Comparison of ENCODE assay signal across 16 cellular contexts in the genomic region with DNA sequence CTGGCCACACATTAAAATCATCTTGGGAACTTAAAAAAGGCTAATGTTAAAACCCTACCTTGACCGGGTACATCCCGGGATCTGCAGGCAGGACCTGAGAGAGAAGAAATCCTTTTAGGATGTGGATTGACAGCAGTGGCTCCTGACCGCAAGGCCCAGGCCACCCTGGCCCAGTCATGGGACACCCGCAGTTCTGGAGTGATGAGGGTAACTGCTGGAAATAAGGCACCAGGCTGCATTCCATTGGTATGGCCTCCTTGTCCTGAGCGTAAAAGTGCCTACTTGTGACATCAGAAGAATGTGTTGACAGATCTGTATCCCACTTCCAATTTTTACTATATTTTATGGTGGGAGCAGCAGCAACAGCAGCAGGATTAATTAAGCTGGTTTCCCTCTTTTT.
A peak's percentile ranks its signal among the peaks of the same experiment; 100 is the strongest.
DNase-seq lines count a peak whose midpoint lies in the region; ATAC-seq and TF ChIP-seq lines count a peak whose summit lies in the region.
"Had no signal": no experiment of that assay in that cellular context is flagged by ENCODE, and none has a peak within 500 bp of the region (broad histone marks: within the 10 kb centered on the region; RNA-seq: fewer than 3 reads in every experiment).

No MANE protein-coding gene starts in this region.

- no TSS peak for BruUV-seq in Calu3 (replicated peaks; lab: Mats Ljungman, UMichigan)

- DNase-seq in Calu3, result no peak
- no peak for DNase-seq in RWPE2 (ENCODE audit: low spot score)
- DNase-seq in lower lobe of right lung, result no peak
- no peak for DNase-seq in upper lobe of right lung
- DNase-seq in ascending aorta (ENCODE audit: low spot score in 2 of 2), result no peak
- DNase-seq in activated CD8-positive, alpha-beta memory T cell treated with anti-CD3 and anti-CD28 coated beads, Interleukin-2, amount 50 U/mL, for 4 hours, result no peak
- DNase-seq: ACHN; AML-193; CD4-positive, alpha-beta T cell; DMS79 treated with DMSO at 0.1 percent for 48 hours; GM23248; HCEC 1CT; KG1 had no signal

- peaks cover 46% of the 10 kb centered on the region for H3K4me1 ChIP-seq in RWPE2 (ENCODE audit: insufficient read depth, poor library complexity, severe bottlenecking)
- H3K4me1 ChIP-seq in lower lobe of right lung, result peaks cover 30% of the 10 kb centered on the region
- H3K4me1 ChIP-seq in upper lobe of right lung, result peaks cover 17% of the 10 kb centered on the region
- H3K4me1 ChIP-seq in ascending aorta, result peaks cover 3% of the 10 kb centered on the region in 2 donors

- H3K27me3 ChIP-seq in RWPE2 (ENCODE audit: insufficient read depth, poor library complexity, severe bottlenecking) (no peaks in the 10 kb centered on the region), lower lobe of right lung (ENCODE audit: low read depth) (no peaks in the 10 kb centered on the region), upper lobe of right lung (no peaks in the 10 kb centered on the region), ascending aorta (no peaks in the 10 kb centered on the region)

- CTCF ChIA-PET in Calu3 (lab: Charles Lee), result no interaction called here

- H3K9me3 ChIP-seq in RWPE2 (ENCODE audit: severe bottlenecking), result peaks cover 16% of the 10 kb centered on the region
- peaks cover 14% of the 10 kb centered on the region for H3K9me3 ChIP-seq in lower lobe of right lung
- H3K9me3 ChIP-seq in upper lobe of right lung, result no peaks in the 10 kb centered on the region
- H3K9me3 ChIP-seq in ascending aorta, result no peaks in the 10 kb centered on the region

- H3K36me3 ChIP-seq in RWPE2 (ENCODE audit: low read depth), result peaks cover 11% of the 10 kb centered on the region
- H3K36me3 ChIP-seq in lower lobe of right lung, result no peaks in the 10 kb centered on the region
- no peaks in the 10 kb centered on the region for H3K36me3 ChIP-seq in upper lobe of right lung
- no peaks in the 10 kb centered on the region for H3K36me3 ChIP-seq in ascending aorta

- intact Hi-C loops in Calu3 (cut with micrococcal nuclease; ENCODE audit: unreplicated experiment) (no loop called here), lower lobe of right lung (cut with DNase I) (no loop called here), upper lobe of right lung (cut with DNase I) (no loop called here), ascending aorta (cut with DNase I) (no loop called here)

- H3K27ac ChIP-seq in RWPE2 (ENCODE audit: poor library complexity, severe bottlenecking) (peak overlapping the region; percentile 97), lower lobe of right lung (peak overlapping the region; percentile 37), upper lobe of right lung (peak overlapping the region; percentile 42), ascending aorta (no peak overlapping the region)
- H3K27ac ChIP-seq: GM23248 had no signal

- peak overlapping the region; percentile 65 for H3K27ac Mint-ChIP-seq in Calu3 (ENCODE audit: unreplicated experiment)
- H3K27ac Mint-ChIP-seq: CD4-positive, alpha-beta T cell had no signal

- H3K27me3 Mint-ChIP-seq in Calu3 (ENCODE audit: unreplicated experiment), result no peaks in the 10 kb centered on the region
- H3K27me3 Mint-ChIP-seq: CD4-positive, alpha-beta T cell had no signal

- TF ChIP-seq CTCF in Calu3 (IDR thresholded peaks at IDR 0.05; ENCODE audit: unreplicated experiment) (no peak), RWPE2 (IDR thresholded peaks at IDR 0.05; ENCODE audit: poor library complexity, severe bottlenecking) (no peak), lower lobe of right lung (IDR thresholded peaks at IDR 0.05) (no peak), upper lobe of right lung (IDR thresholded peaks at IDR 0.05) (no peak), ascending aorta (IDR thresholded peaks at IDR 0.05) (no peak)

- H3K36me3 Mint-ChIP-seq in Calu3 (ENCODE audit: insufficient read depth, unreplicated experiment), result peaks cover 22% of the 10 kb centered on the region

- no peak for ATAC-seq in RWPE2 (ENCODE audit: low read depth)
- peak; percentile 23 to 36 for ATAC-seq in lower lobe of right lung
- ATAC-seq in upper lobe of right lung, result peak; percentile 6
- no peak for ATAC-seq in HG02588 (IDR thresholded peaks at IDR 0.05; ENCODE audit: unreplicated experiment)
- ATAC-seq: GM12878, HepG2 had no signal

- no peak overlapping the region for H3K4me3 Mint-ChIP-seq in Calu3 (ENCODE audit: low read depth, unreplicated experiment)
- H3K4me3 Mint-ChIP-seq: CD4-positive, alpha-beta T cell had no signal

- H3K4me3 ChIP-seq in RWPE2 (ENCODE audit: severe bottlenecking) (no peak overlapping the region), lower lobe of right lung (no peak overlapping the region), upper lobe of right lung (no peak overlapping the region), ascending aorta (no peak overlapping the region)
- H3K4me3 ChIP-seq: GM12878, GM23248 had no signal

- H3K4me1 Mint-ChIP-seq in Calu3 (ENCODE audit: low read depth, unreplicated experiment), result peaks cover 49% of the 10 kb centered on the region

- peaks cover 9% of the 10 kb centered on the region for H3K9me3 Mint-ChIP-seq in Calu3 (ENCODE audit: low read depth, unreplicated experiment)

Comparison
In these comparisons a context has a peak if more than half of its experiments do, and no peak if none do; other contexts are left out.
1. ATAC-seq: peak in lower lobe of right lung (2 of 2) and upper lobe of right lung (single experiment); none in RWPE2 (single experiment) and HG02588 (single experiment).
2. H3K27ac ChIP-seq: peak in RWPE2 (single experiment), lower lobe of right lung (single experiment) and upper lobe of right lung (single experiment); none in ascending aorta (0 of 2).